Comparison of ENCODE assay signal across 23 cellular contexts in the genomic region with DNA sequence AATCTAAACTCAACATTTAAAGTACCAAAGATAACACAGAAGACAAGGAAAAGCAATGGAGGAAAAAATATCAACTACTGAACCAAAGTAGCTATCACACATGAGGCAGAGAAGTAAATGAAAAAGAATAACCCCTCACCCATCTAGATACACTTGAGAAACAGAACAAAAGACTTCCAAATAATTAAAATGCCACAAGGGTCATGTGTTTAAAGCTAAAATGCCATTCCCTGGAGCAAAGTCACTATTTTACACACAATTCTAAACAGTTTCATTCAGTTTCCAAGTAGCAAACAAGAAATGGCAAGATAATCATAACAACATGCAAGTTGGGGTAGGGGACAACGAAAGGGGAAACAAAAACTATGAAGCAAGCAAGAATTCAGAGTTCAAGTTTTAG. TPM values are rescaled to one million over a fixed set of nuclear protein-coding genes. Genes with fewer than 3 reads are reported as not detected.
DNase-seq lines count a peak whose midpoint lies in the region; FAIRE-seq and TF ChIP-seq lines count a peak whose summit lies in the region.
"Had no signal": no experiment of that assay in that cellular context is flagged by ENCODE, and none has a peak within 500 bp of the region (broad histone marks: within the 10 kb centered on the region; RNA-seq: fewer than 3 reads in every experiment).

No MANE protein-coding gene starts in this region.

- H3K9me3 ChIP-seq in HEK293 (ENCODE audit: control insufficient read depth, insufficient read depth, low read depth, low read length) = no peaks in the 10 kb centered on the region
- H3K9me3 ChIP-seq in astrocyte (ENCODE audit: insufficient read depth, low read depth, low read length) = no peaks in the 10 kb centered on the region
- H3K9me3 ChIP-seq in iPS-18a (ENCODE audit: control insufficient read depth, low read depth, low read length) = no peaks in the 10 kb centered on the region
- H3K9me3 ChIP-seq in smooth muscle cell (replicated peaks; ENCODE audit: low read depth) = no peaks in the 10 kb centered on the region
- H3K9me3 ChIP-seq: BE2C, tibial nerve had no signal

- peaks cover 56% of the 10 kb centered on the region for H4K20me1 ChIP-seq in astrocyte (ENCODE audit: insufficient read depth, low read length)
- peaks cover 98% of the 10 kb centered on the region for H4K20me1 ChIP-seq in smooth muscle cell (ENCODE audit: low read depth)

- CTCF ChIA-PET in HEK293 (lab: Yijun Ruan, JAX) = no interaction called here

- H3F3A ChIP-seq in smooth muscle cell (ENCODE audit: low read depth) = no peaks in the 10 kb centered on the region

- H3K79me2 ChIP-seq in astrocyte (ENCODE audit: insufficient read depth, low read length) (peaks cover 99% of the 10 kb centered on the region), smooth muscle cell (ENCODE audit: low read depth) (peaks cover 98% of the 10 kb centered on the region)

- TF ChIP-seq CTCF in HEK293 (tag by site-specific recombination; IDR thresholded peaks at IDR 0.05) (no peak), astrocyte (IDR thresholded peaks at IDR 0.05; ENCODE audit: insufficient read depth, low read depth, low read length) (no peak), smooth muscle cell (IDR thresholded peaks at IDR 0.05; ENCODE audit: borderline replicate concordance, insufficient read depth, poor library complexity, severe bottlenecking) (no peak)

- no peak overlapping the region for H3K9ac ChIP-seq in astrocyte (ENCODE audit: low read length)
- no peak overlapping the region for H3K9ac ChIP-seq in iPS-18a (ENCODE audit: low read length)
- H3K9ac ChIP-seq in smooth muscle cell (ENCODE audit: low read depth) = no peak overlapping the region

- no peaks in the 10 kb centered on the region for H3K27me3 ChIP-seq in astrocyte (ENCODE audit: insufficient read depth, low read length)
- H3K27me3 ChIP-seq in iPS-18a (ENCODE audit: control insufficient read depth, insufficient read depth, low read length) = no peaks in the 10 kb centered on the region
- no peaks in the 10 kb centered on the region for H3K27me3 ChIP-seq in smooth muscle cell (ENCODE audit: low read depth)
- H3K27me3 ChIP-seq: BE2C, tibial nerve had no signal

- H3K4me1 ChIP-seq in HEK293 (ENCODE audit: control insufficient read depth, insufficient read depth, low read length) (peaks cover 34% of the 10 kb centered on the region), astrocyte (ENCODE audit: insufficient read depth, low read length) (peaks cover 27% of the 10 kb centered on the region), iPS-18a (ENCODE audit: control insufficient read depth, low read depth, low read length) (peaks cover 56% of the 10 kb centered on the region), smooth muscle cell (ENCODE audit: low read depth) (peaks cover 35% of the 10 kb centered on the region)

- H3K4me3 ChIP-seq in HEK293 (ENCODE audit: low read depth, low read length) = no peak overlapping the region
- no peak overlapping the region for H3K4me3 ChIP-seq in astrocyte (ENCODE audit: insufficient read depth, low read depth, low read length)
- peak overlapping the region; percentile 11 for H3K4me3 ChIP-seq in iPS-18a (ENCODE audit: low read length)
- H3K4me3 ChIP-seq in smooth muscle cell = no peak overlapping the region
- H3K4me3 ChIP-seq: tibial nerve had no signal

- no peaks in the 10 kb centered on the region for H3K27me3 Mint-ChIP-seq in astrocyte (ENCODE audit: low read depth, unreplicated experiment)
- H3K27me3 Mint-ChIP-seq: activated CD8-positive, alpha-beta T cell treated with anti-CD3 and anti-CD28 coated beads for 36 hours; stimulated activated naive CD8-positive, alpha-beta T cell treated with anti-CD3 and anti-CD28 coated beads, Interleukin-15, Interleukin-2, amounts not matched to agents 100 ng/mL and 50 ng/mL, for 24 hours had no signal

- peak; percentile 14 for DNase-seq in astrocyte (ENCODE audit: low read depth)
- no peak for DNase-seq in smooth muscle cell (lab: John Stamatoyannopoulos, UW; ENCODE audit: unreplicated experiment)
- no peak for DNase-seq in NCI-H2227 treated with DMSO at 0.1 percent for 48 hours (lab: John Stamatoyannopoulos, UW)
- no peak for DNase-seq in NCI-H1105 (lab: John Stamatoyannopoulos, UW)
- DNase-seq in SIG-M5 (lab: John Stamatoyannopoulos, UW) = no peak
- DNase-seq: activated CD8-positive, alpha-beta T cell treated with anti-CD3 and anti-CD28 coated beads for 36 hours; activated naive CD4-positive, alpha-beta T cell; activated T-cell treated with anti-CD3 and anti-CD28 coated beads, Interleukin-2, amount 50 U/mL, for 1 hour; anterior cingulate cortex; BE2C; effector memory CD4-positive, alpha-beta T cell; EL; NCI-H187; NCI-H446; stimulated activated CD4-positive, alpha-beta T cell treated with anti-CD3 and anti-CD28 coated beads, Interleukin-4, amount 100 ng/mL, for 1 hour; T-helper 9 cell had no signal

- peaks cover 31% of the 10 kb centered on the region for H3K4me1 Mint-ChIP-seq in astrocyte (ENCODE audit: low read depth, unreplicated experiment)

- FAIRE-seq in astrocyte (lab: Jason Lieb, UNC) = no peak
- FAIRE-seq: GM18507, RCC 7860 had no signal

- H3K36me3 ChIP-seq in HEK293 (ENCODE audit: control insufficient read depth in 2 of 2, insufficient read depth in 1 of 2, low read length in 2 of 2) (no peaks in the 10 kb centered on the region), astrocyte (ENCODE audit: insufficient read depth, low read length) (no peaks in the 10 kb centered on the region), iPS-18a (ENCODE audit: control insufficient read depth, low read depth, low read length) (no peaks in the 10 kb centered on the region), smooth muscle cell (ENCODE audit: low read depth) (no peaks in the 10 kb centered on the region)
- H3K36me3 ChIP-seq: BE2C, tibial nerve had no signal

- peak overlapping the region; percentile 21 for H3K27ac Mint-ChIP-seq in astrocyte (ENCODE audit: unreplicated experiment)
- H3K27ac Mint-ChIP-seq: activated CD8-positive, alpha-beta T cell treated with anti-CD3 and anti-CD28 coated beads for 36 hours; stimulated activated naive CD8-positive, alpha-beta T cell treated with anti-CD3 and anti-CD28 coated beads, Interleukin-15, Interleukin-2, amounts not matched to agents 100 ng/mL and 50 ng/mL, for 24 hours had no signal

- no peaks in the 10 kb centered on the region for H3K9me3 Mint-ChIP-seq in astrocyte (ENCODE audit: unreplicated experiment)
- H3K9me3 Mint-ChIP-seq: activated CD8-positive, alpha-beta T cell treated with anti-CD3 and anti-CD28 coated beads for 36 hours; stimulated activated naive CD8-positive, alpha-beta T cell treated with anti-CD3 and anti-CD28 coated beads, Interleukin-15, Interleukin-2, amounts not matched to agents 100 ng/mL and 50 ng/mL, for 24 hours had no signal

- H3K36me3 Mint-ChIP-seq in astrocyte (ENCODE audit: low read depth, unreplicated experiment) = no peaks in the 10 kb centered on the region

- POLR2A ChIA-PET in HEK293 (lab: Yijun Ruan, JAX) = interaction anchor here (2.1 kb wide), 1 partner anchor 12 kb away, joined by 9 read pairs; a partner anchor contains a TSS

- H3K27ac ChIP-seq in HEK293 (ENCODE audit: extremely low read depth, low read depth, low read length) (no peak overlapping the region), astrocyte (ENCODE audit: low read depth, low read length) (no peak overlapping the region), iPS-18a (ENCODE audit: low read length) (no peak overlapping the region), smooth muscle cell (ENCODE audit: low read depth) (peak overlapping the region; percentile 17)
- H3K27ac ChIP-seq: HL-60, tibial nerve had no signal

- 50% methylated on average over 1 of the region's 1 CpG for WGBS in smooth muscle cell (ENCODE audit: low lambda C conversion rate)

- peak overlapping the region; percentile 10 for H3K4me3 Mint-ChIP-seq in astrocyte (ENCODE audit: unreplicated experiment)
- H3K4me3 Mint-ChIP-seq: activated CD8-positive, alpha-beta T cell treated with anti-CD3 and anti-CD28 coated beads for 36 hours; stimulated activated naive CD8-positive, alpha-beta T cell treated with anti-CD3 and anti-CD28 coated beads, Interleukin-15, Interleukin-2, amounts not matched to agents 100 ng/mL and 50 ng/mL, for 24 hours had no signal

- H3K4me2 ChIP-seq in astrocyte (ENCODE audit: low read length) = peak overlapping the region; percentile 24
- H3K4me2 ChIP-seq in smooth muscle cell = peak overlapping the region; percentile 48

- H2AFZ ChIP-seq in astrocyte (ENCODE audit: low read depth, low read length) (no peak overlapping the region), smooth muscle cell (ENCODE audit: low read depth) (no peak overlapping the region)

TF ChIP-seq in HEK293, 187 proteins besides CTCF, POLR2A, EP300 and RAD21:
- TF ChIP-seq, protein P1, sequence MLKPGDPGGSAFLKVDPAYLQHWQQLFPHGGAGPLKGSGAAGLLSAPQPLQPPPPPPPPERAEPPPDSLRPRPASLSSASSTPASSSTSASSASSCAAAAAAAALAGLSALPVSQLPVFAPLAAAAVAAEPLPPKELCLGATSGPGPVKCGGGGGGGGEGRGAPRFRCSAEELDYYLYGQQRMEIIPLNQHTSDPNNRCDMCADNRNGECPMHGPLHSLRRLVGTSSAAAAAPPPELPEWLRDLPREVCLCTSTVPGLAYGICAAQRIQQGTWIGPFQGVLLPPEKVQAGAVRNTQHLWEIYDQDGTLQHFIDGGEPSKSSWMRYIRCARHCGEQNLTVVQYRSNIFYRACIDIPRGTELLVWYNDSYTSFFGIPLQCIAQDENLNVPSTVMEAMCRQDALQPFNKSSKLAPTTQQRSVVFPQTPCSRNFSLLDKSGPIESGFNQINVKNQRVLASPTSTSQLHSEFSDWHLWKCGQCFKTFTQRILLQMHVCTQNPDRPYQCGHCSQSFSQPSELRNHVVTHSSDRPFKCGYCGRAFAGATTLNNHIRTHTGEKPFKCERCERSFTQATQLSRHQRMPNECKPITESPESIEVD (tag by site-specific recombination; IDR thresholded peaks at IDR 0.05) = 0 out of 2 replicates have a peak, but pooled peaks have one; percentile 6
- TF ChIP-seq ZNF48 (tag by site-specific recombination; IDR thresholded peaks at IDR 0.05) = no peak

RNA-seq across cellular contexts. Expression of a gene that starts 12.0 kb away (rescaled TPM):
- total RNA-seq in astrocyte (111 and 119 TPM in 2 replicates), smooth muscle cell (108 and 129 TPM in 2 replicates)
- polyA plus RNA-seq in smooth muscle cell = 32.0 and 43.2 TPM in 2 replicates
